ENCODE assay signal across 30 cellular contexts in the genomic region with DNA sequence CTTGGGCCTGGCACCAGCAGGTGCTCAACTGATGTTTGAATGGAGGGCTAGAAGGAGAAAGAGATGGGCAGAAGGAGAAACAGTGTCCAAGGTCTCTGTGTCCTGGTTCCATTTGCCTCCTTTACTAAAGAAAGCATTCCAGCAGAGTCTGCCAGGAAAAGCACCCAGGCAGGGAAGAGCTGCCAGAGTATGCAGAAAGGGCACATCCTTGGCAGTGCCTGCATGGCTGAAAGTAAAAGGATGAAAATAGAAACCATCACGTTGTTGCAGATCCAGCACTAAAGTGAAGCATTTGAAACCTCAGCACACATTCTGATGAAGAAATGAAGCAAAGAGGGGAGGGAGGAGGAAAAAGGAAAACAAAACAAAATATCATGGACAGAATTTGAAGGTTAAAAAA.
DNase-seq lines count a peak whose midpoint lies in the region; ATAC-seq and TF ChIP-seq lines count a peak whose summit lies in the region.
"Had no signal": no experiment of that assay in that cellular context is flagged by ENCODE, and none has a peak within 500 bp of the region (broad histone marks: within the 10 kb centered on the region; RNA-seq: fewer than 3 reads in every experiment).

No MANE protein-coding gene starts in this region.

- POLR2A ChIA-PET in activated CD8-positive, alpha-beta T cell treated with anti-CD3 and anti-CD28 coated beads for 36 hours (lab: Charles Lee), result no interaction called here

- peak overlapping the region; percentile 79 to 80 for H3K27ac ChIP-seq in thoracic aorta
- H3K27ac ChIP-seq: BLaER1, KMS-11, Peyer's patch, SJCRH30, transverse colon had no signal

- H3K4me1 ChIP-seq in thoracic aorta (ENCODE audit: control insufficient read depth in 1 of 2, low read depth in 2 of 2), result peaks cover 25 to 67% of the 10 kb centered on the region in 2 donors
- H3K4me1 ChIP-seq: BLaER1, Peyer's patch, SJCRH30, transverse colon had no signal

- no peaks in the 10 kb centered on the region for H3K36me3 ChIP-seq in thoracic aorta
- H3K36me3 ChIP-seq: BLaER1, Peyer's patch, SJCRH30, transverse colon had no signal

- peaks cover 7% of the 10 kb centered on the region for H3K27me3 Mint-ChIP-seq in activated CD8-positive, alpha-beta T cell treated with anti-CD3 and anti-CD28 coated beads for 36 hours
- H3K27me3 Mint-ChIP-seq: progenitor cell of endocrine pancreas had no signal

- no peak overlapping the region for H3K27ac Mint-ChIP-seq in activated CD8-positive, alpha-beta T cell treated with anti-CD3 and anti-CD28 coated beads for 36 hours
- H3K27ac Mint-ChIP-seq: activated CD8-positive, alpha-beta T cell treated with anti-CD3 and anti-CD28 coated beads, Interleukin-2, amount 10 ng/mL, durations not matched to agents 7 days and 5 days; activated naive CD4-positive, alpha-beta T cell treated with anti-CD3 and anti-CD28 coated beads, Interleukin-2, amount 10 ng/mL, durations not matched to agents 7 days and 5 days; naive B cell; progenitor cell of endocrine pancreas had no signal

- H3K4me3 Mint-ChIP-seq in activated CD8-positive, alpha-beta T cell treated with anti-CD3 and anti-CD28 coated beads for 36 hours, result no peak overlapping the region
- H3K4me3 Mint-ChIP-seq: activated CD8-positive, alpha-beta T cell treated with anti-CD3 and anti-CD28 coated beads, Interleukin-2, amount 10 ng/mL, durations not matched to agents 7 days and 5 days; activated naive CD4-positive, alpha-beta T cell treated with anti-CD3 and anti-CD28 coated beads, Interleukin-2, amount 10 ng/mL, durations not matched to agents 7 days and 5 days; naive B cell had no signal

- H3K27me3 ChIP-seq in thoracic aorta (replicated peaks; ENCODE audit: insufficient read depth), result no peaks in the 10 kb centered on the region
- H3K27me3 ChIP-seq: BLaER1, Peyer's patch, SJCRH30, transverse colon had no signal

- no peaks in the 10 kb centered on the region for H3K36me3 Mint-ChIP-seq in activated CD8-positive, alpha-beta T cell treated with anti-CD3 and anti-CD28 coated beads for 36 hours (ENCODE audit: low read depth)
- H3K36me3 Mint-ChIP-seq: activated naive CD4-positive, alpha-beta T cell treated with anti-CD3 and anti-CD28 coated beads, Interleukin-2, amount 10 ng/mL, durations not matched to agents 7 days and 5 days had no signal

- H3K9me3 ChIP-seq in thoracic aorta, result no peaks in the 10 kb centered on the region
- H3K9me3 ChIP-seq: BLaER1, Peyer's patch, SJCRH30, transverse colon had no signal

- CTCF ChIA-PET in activated CD8-positive, alpha-beta T cell treated with anti-CD3 and anti-CD28 coated beads for 36 hours (lab: Charles Lee), result no interaction called here

- no peaks in the 10 kb centered on the region for H3K9me3 Mint-ChIP-seq in activated CD8-positive, alpha-beta T cell treated with anti-CD3 and anti-CD28 coated beads for 36 hours
- H3K9me3 Mint-ChIP-seq: activated naive CD4-positive, alpha-beta T cell treated with anti-CD3 and anti-CD28 coated beads, Interleukin-2, amount 10 ng/mL, durations not matched to agents 7 days and 5 days; naive B cell had no signal

- no peak for TF ChIP-seq CTCF in thoracic aorta (IDR thresholded peaks at IDR 0.05)
- TF ChIP-seq CTCF in activated CD8-positive, alpha-beta T cell treated with anti-CD3 and anti-CD28 coated beads for 36 hours (IDR thresholded peaks at IDR 0.05), result no peak

- intact Hi-C loops in activated CD8-positive, alpha-beta T cell treated with anti-CD3 and anti-CD28 coated beads for 36 hours (cut with micrococcal nuclease), result no loop called here

- peaks cover 3% of the 10 kb centered on the region for H3K4me1 Mint-ChIP-seq in activated CD8-positive, alpha-beta T cell treated with anti-CD3 and anti-CD28 coated beads for 36 hours (ENCODE audit: low read depth)
- H3K4me1 Mint-ChIP-seq: activated naive CD4-positive, alpha-beta T cell treated with anti-CD3 and anti-CD28 coated beads, Interleukin-2, amount 10 ng/mL, durations not matched to agents 7 days and 5 days; naive B cell had no signal

- H3K4me3 ChIP-seq in thoracic aorta, result peak overlapping the region; percentile 37
- H3K4me3 ChIP-seq: BLaER1, Peyer's patch, SJCRH30, transverse colon had no signal

- no peak for ATAC-seq in thoracic aorta (ENCODE audit: insufficient number of reproducible peaks, low FRiP score, low read depth)
- ATAC-seq in activated CD8-positive, alpha-beta T cell treated with anti-CD3 and anti-CD28 coated beads for 36 hours, result no peak
- ATAC-seq: activated CD8-positive, alpha-beta T cell treated with anti-CD3 and anti-CD28 coated beads, Interleukin-2, amount 10 ng/mL, durations not matched to agents 7 days and 5 days; left colon had no signal

- DNase-seq in astrocyte of the hippocampus (ENCODE audit: low read depth, low spot score) (peak; percentile 20), globus pallidus (ENCODE audit: low spot score) (peak; percentile 14), medulla oblongata (ENCODE audit: extremely low spot score) (peak; percentile 49), thoracic aorta (ENCODE audit: low spot score) (no peak), KG1 (lab: John Stamatoyannopoulos, UW) (no peak), NCI-H1417 (lab: John Stamatoyannopoulos, UW) (no peak)
- DNase-seq in activated CD8-positive, alpha-beta T cell treated with anti-CD3 and anti-CD28 coated beads for 36 hours, result no peak
- DNase-seq: activated CD8-positive, alpha-beta T cell treated with anti-CD3 and anti-CD28 coated beads, Interleukin-2, amount 10 ng/mL, durations not matched to agents 7 days and 5 days; activated naive CD4-positive, alpha-beta T cell treated with anti-CD3 and anti-CD28 coated beads, Interleukin-2, amount 10 ng/mL, durations not matched to agents 7 days and 5 days; amniotic stem cell; DMS 273 treated with DMSO at 0.1 percent for 48 hours; erythroblast; foreskin fibroblast; H7; left colon; mesendoderm; naive B cell; NCI-H1417 treated with DMSO at 0.1 percent for 48 hours; NCI-H2029 treated with DMSO at 0.1 percent for 48 hours; NCI-H2227 treated with DMSO at 0.1 percent for 48 hours; NCI-H526 treated with DMSO at 0.1 percent for 48 hours; Peyer's patch; SJCRH30; stimulated activated CD4-positive, alpha-beta T cell treated with anti-CD3 and anti-CD28 coated beads, Interleukin-15, amount 100 ng/mL, for 24 hours; stimulated activated CD4-positive, alpha-beta T cell treated with anti-CD3 and anti-CD28 coated beads, Interleukin-4, amount 100 ng/mL, for 4 hours; T-helper 9 cell; transverse colon had no signal

Comparison
In these comparisons a context has a peak if more than half of its experiments do, and no peak if none do; other contexts are left out.
1. DNase-seq: peak in astrocyte of the hippocampus (single experiment), globus pallidus (single experiment) and medulla oblongata (single experiment); none in thoracic aorta (single experiment), activated CD8-positive, alpha-beta T cell treated with anti-CD3 and anti-CD28 coated beads for 36 hours (single experiment), KG1 (single experiment) and NCI-H1417 (0 of 3).